Comparison of ENCODE assay signal across 23 cellular contexts in genomic region chr2:24922556-24922955, GRCh38.
"Had no signal": no experiment of that assay in that cellular context is flagged by ENCODE, and none has a peak within 500 bp of the region (broad histone marks: within the 10 kb centered on the region; RNA-seq: fewer than 3 reads in every experiment).

No MANE protein-coding gene starts in this region.

- H3K36me3 ChIP-seq: left ventricle myocardium inferior, lower lobe of right lung, neutrophil, right atrium auricular region, thoracic aorta, transverse colon had no signal

- H3K27me3 Mint-ChIP-seq: memory B cell; stimulated activated naive B cell treated with anti-CD40 and anti-IgM and Interleukin-4, amounts not matched to agents 10 μg/mL and 1 μg/mL and 100 μg/mL, for 72 hours had no signal

- DNase-seq: effector CD4-positive, alpha-beta T cell; endodermal cell; erythroblast; foreskin melanocyte; head of caudate nucleus; kidney; left cardiac atrium; left ventricle myocardium inferior; lower lobe of right lung; midbrain; posterior cingulate gyrus; small intestine; stimulated activated CD4-positive, alpha-beta T cell treated with anti-CD3 and anti-CD28 coated beads, Interleukin-4, amount 100 ng/mL, for 24 hours; stimulated activated naive B cell treated with anti-CD40 and anti-IgM and Interleukin-4, amounts not matched to agents 10 μg/mL and 1 μg/mL and 100 μg/mL, for 72 hours; stimulated activated naive CD8-positive, alpha-beta T cell treated with anti-CD3 and anti-CD28 coated beads, Interleukin-15, amount 100 ng/mL, for 72 hours; transverse colon had no signal

- ATAC-seq: left cardiac atrium; lower lobe of right lung; natural killer cell treated with Interleukin-12 subunit alpha and Interleukin-12 subunit beta and Interleukin-15 and Interleukin-18, amount 100 ng/mL, for 72 hours; stimulated activated naive B cell treated with anti-CD40 and anti-IgM and Interleukin-4, amounts not matched to agents 10 μg/mL and 1 μg/mL and 100 μg/mL, for 72 hours; stimulated activated naive CD8-positive, alpha-beta T cell treated with anti-CD3 and anti-CD28 coated beads, Interleukin-15, amount 100 ng/mL, for 72 hours had no signal

- H3K27me3 ChIP-seq: hepatocyte, right atrium auricular region, transverse colon had no signal

- H3K9me3 ChIP-seq: left ventricle myocardium inferior, lower lobe of right lung, neutrophil, right atrium auricular region, thoracic aorta, transverse colon had no signal

- H3K4me2 ChIP-seq: hepatocyte had no signal

- H3K36me3 Mint-ChIP-seq: memory B cell; natural killer cell treated with Interleukin-12 subunit alpha and Interleukin-12 subunit beta and Interleukin-15 and Interleukin-18, amount 100 ng/mL, for 72 hours had no signal

- H2AFZ ChIP-seq: hepatocyte had no signal

- H3K27ac ChIP-seq: coronary artery, hepatocyte, left ventricle myocardium inferior, lower lobe of right lung, neutrophil, right atrium auricular region, thoracic aorta, transverse colon had no signal

- H3K9me3 Mint-ChIP-seq: endodermal cell; memory B cell; natural killer cell treated with Interleukin-12 subunit alpha and Interleukin-12 subunit beta and Interleukin-15 and Interleukin-18, amount 100 ng/mL, for 72 hours; stimulated activated naive B cell treated with anti-CD40 and anti-IgM and Interleukin-4, amounts not matched to agents 10 μg/mL and 1 μg/mL and 100 μg/mL, for 72 hours; stimulated activated naive CD8-positive, alpha-beta T cell treated with anti-CD3 and anti-CD28 coated beads, Interleukin-15, amount 100 ng/mL, for 72 hours had no signal

- H3K27ac Mint-ChIP-seq: endodermal cell; memory B cell; natural killer cell treated with Interleukin-12 subunit alpha and Interleukin-12 subunit beta and Interleukin-15 and Interleukin-18, amount 100 ng/mL, for 72 hours; stimulated activated naive B cell treated with anti-CD40 and anti-IgM and Interleukin-4, amounts not matched to agents 10 μg/mL and 1 μg/mL and 100 μg/mL, for 72 hours; stimulated activated naive CD8-positive, alpha-beta T cell treated with anti-CD3 and anti-CD28 coated beads, Interleukin-15, amount 100 ng/mL, for 72 hours had no signal

- H3K4me3 ChIP-seq: coronary artery, hepatocyte, left ventricle myocardium inferior, lower lobe of right lung, right atrium auricular region, thoracic aorta, transverse colon had no signal

- H3K79me2 ChIP-seq: hepatocyte had no signal

- H3K4me3 Mint-ChIP-seq: endodermal cell; memory B cell; natural killer cell treated with Interleukin-12 subunit alpha and Interleukin-12 subunit beta and Interleukin-15 and Interleukin-18, amount 100 ng/mL, for 72 hours; stimulated activated naive B cell treated with anti-CD40 and anti-IgM and Interleukin-4, amounts not matched to agents 10 μg/mL and 1 μg/mL and 100 μg/mL, for 72 hours; stimulated activated naive CD8-positive, alpha-beta T cell treated with anti-CD3 and anti-CD28 coated beads, Interleukin-15, amount 100 ng/mL, for 72 hours had no signal
